ENCODE assay signal across 9 cellular contexts in genomic region chr13:95296326-95296939, GRCh38. TPM values are rescaled to one million over a fixed set of nuclear protein-coding genes. Genes with fewer than 3 reads are reported as not detected.
DNase-seq lines count a peak whose midpoint lies in the region; ATAC-seq and TF ChIP-seq lines count a peak whose summit lies in the region.
"Had no signal": no experiment of that assay in that cellular context is flagged by ENCODE, and none has a peak within 500 bp of the region (broad histone marks: within the 10 kb centered on the region; RNA-seq: fewer than 3 reads in every experiment).

No MANE protein-coding gene starts in this region.

- H3K4me3 ChIP-seq in heart left ventricle (no peak overlapping the region), testis (no peak overlapping the region)

- no peak overlapping the region for H3K27ac Mint-ChIP-seq in CD4-positive, alpha-beta T cell
- H3K27ac Mint-ChIP-seq: IgD-negative memory B cell had no signal

- peak; percentile 53 for TF ChIP-seq CTCF in CD4-positive, alpha-beta T cell (IDR thresholded peaks at IDR 0.05)
- TF ChIP-seq CTCF in heart left ventricle (IDR thresholded peaks at IDR 0.05) (peak; percentile 45 to 72 (median 59)), testis (IDR thresholded peaks at IDR 0.05) (peak; percentile 30 to 56 (median 50))

- POLR2A ChIA-PET in CD4-positive, alpha-beta T cell (lab: Charles Lee) = interaction anchor here (0.7 kb wide), 1 partner anchor 20 kb away, joined by 3 read pairs; no protein-coding TSS in a partner anchor
- POLR2A ChIA-PET in HEK293T (lab: Yijun Ruan, JAX) = no interaction called here

- CTCF ChIA-PET in CD4-positive, alpha-beta T cell (lab: Charles Lee) = interaction anchor here (1.0 to 1.7 kb wide), 3 partner anchors 84 to 108 kb away, joined by 3 to 6 read pairs (median 4); no protein-coding TSS in a partner anchor
- CTCF ChIA-PET in HEK293T (lab: Yijun Ruan, JAX) = interaction anchor here (0.8 to 1.5 kb wide), 7 partner anchors 11 to 181 kb away, joined by 3 to 7 read pairs (median 6); no protein-coding TSS in a partner anchor

- TF ChIP-seq POLR2A in heart left ventricle (IDR thresholded peaks at IDR 0.05) (no peak), testis (IDR thresholded peaks at IDR 0.05) (no peak)

- H3K4me1 Mint-ChIP-seq in CD4-positive, alpha-beta T cell (ENCODE audit: low read depth) = peaks cover 16% of the 10 kb centered on the region

- DNase-seq in CD4-positive, alpha-beta T cell = peak in 2 of 10 experiments; percentile 3 to 15
- DNase-seq in HEK293T (ENCODE audit: extremely low spot score) = peak; percentile 39
- peak; percentile 23 to 36 for DNase-seq in activated CD4-positive, alpha-beta T cell treated with anti-CD3 and anti-CD28 coated beads, Interleukin-2, amount 50 U/mL, for 48 hours
- DNase-seq in heart left ventricle = peak in 4 of 5 donors; percentile 28 to 41 (median 34)
- DNase-seq in testis = peak; percentile 71
- no peak for DNase-seq in NCI-H187 treated with DMSO at 0.1 percent for 48 hours (lab: John Stamatoyannopoulos, UW)

- no peaks in the 10 kb centered on the region for H3K9me3 ChIP-seq in CD4-positive, alpha-beta T cell (ENCODE audit: control insufficient read depth, low read length)
- no peaks in the 10 kb centered on the region for H3K9me3 ChIP-seq in heart left ventricle
- H3K9me3 ChIP-seq in testis = no peaks in the 10 kb centered on the region

- H3K27me3 Mint-ChIP-seq in CD4-positive, alpha-beta T cell = no peaks in the 10 kb centered on the region
- H3K27me3 Mint-ChIP-seq: IgD-negative memory B cell had no signal

- WGBS in heart left ventricle, 4 donors = 36 to 39% (median 38%) methylated on average over 4 of the region's 4 CpGs
- 47 to 49% methylated on average over 4 of the region's 4 CpGs for WGBS in testis, 2 donors

- intact Hi-C loops in CD4-positive, alpha-beta T cell (cut with DNase I, micrococcal nuclease) = loop anchor here in 1 of 2 experiments (1.0 to 2.0 kb wide), 2 partner anchors 84 to 108 kb away; no protein-coding TSS in a partner anchor
- intact Hi-C loops in heart left ventricle (cut with DNase I) (loop anchor here in 8 of 10 donors (2.0 to 10.0 kb wide), 5 partner anchors 84 to 106 kb away; no protein-coding TSS in a partner anchor), testis (cut with DNase I; ENCODE audit: low total_unique reads) (no loop called here)

- no peaks in the 10 kb centered on the region for H3K9me3 Mint-ChIP-seq in CD4-positive, alpha-beta T cell
- H3K9me3 Mint-ChIP-seq: IgD-negative memory B cell had no signal

- H3K27me3 ChIP-seq in CD4-positive, alpha-beta T cell (ENCODE audit: control insufficient read depth, insufficient read depth, low read length) = no peaks in the 10 kb centered on the region
- no peaks in the 10 kb centered on the region for H3K27me3 ChIP-seq in heart left ventricle
- H3K27me3 ChIP-seq in testis = no peaks in the 10 kb centered on the region

- H3K36me3 ChIP-seq in heart left ventricle = no peaks in the 10 kb centered on the region
- H3K36me3 ChIP-seq in testis (ENCODE audit: low read depth, missing control alignments) = no peaks in the 10 kb centered on the region

- no peak for ATAC-seq in CD4-positive, alpha-beta T cell (ENCODE audit: poor library complexity)
- peak in 3 of 4 donors; percentile 54 to 73 (median 68) for ATAC-seq in heart left ventricle
- no peak for ATAC-seq in HG02840 (IDR thresholded peaks at IDR 0.05; ENCODE audit: low FRiP score, unreplicated experiment)
- no peak for ATAC-seq in HG02610 (IDR thresholded peaks at IDR 0.05; ENCODE audit: unreplicated experiment)

- peaks cover 0 to 29% (median 7%) of the 10 kb centered on the region in 12 donors for H3K4me1 ChIP-seq in heart left ventricle
- H3K4me1 ChIP-seq in testis = no peaks in the 10 kb centered on the region

- no peak overlapping the region for H3K27ac ChIP-seq in CD4-positive, alpha-beta T cell (ENCODE audit: low read depth, low read length)
- no peak overlapping the region for H3K27ac ChIP-seq in heart left ventricle
- H3K27ac ChIP-seq in testis = no peak overlapping the region

- H3K4me3 Mint-ChIP-seq in CD4-positive, alpha-beta T cell = no peak overlapping the region

- H3K36me3 Mint-ChIP-seq in CD4-positive, alpha-beta T cell (ENCODE audit: low read depth) = peaks cover 13% of the 10 kb centered on the region

TF ChIP-seq in HEK293T, 16 proteins besides CTCF, POLR2A, EP300 and RAD21:
- TF ChIP-seq NFRKB (IDR thresholded peaks at IDR 0.05) (no peak), ELF4 (IDR thresholded peaks at IDR 0.05) (no peak), HDGF (IDR thresholded peaks at IDR 0.05; ENCODE audit: borderline replicate concordance) (no peak), LEF1 (IDR thresholded peaks at IDR 0.05; ENCODE audit: borderline replicate concordance) (no peak), FOXA1 (IDR thresholded peaks at IDR 0.05) (no peak), SUZ12 (IDR thresholded peaks at IDR 0.05) (no peak), PKNOX1 (IDR thresholded peaks at IDR 0.05) (no peak), TARDBP (IDR thresholded peaks at IDR 0.05) (no peak), FOXM1 (IDR thresholded peaks at IDR 0.05; ENCODE audit: borderline replicate concordance) (no peak), CTBP1 (IDR thresholded peaks at IDR 0.05; ENCODE audit: borderline replicate concordance) (no peak), ARNT (IDR thresholded peaks at IDR 0.05) (no peak), ZNF384 (IDR thresholded peaks at IDR 0.05) (no peak)

RNA-seq across cellular contexts. Expression of gene ABCC4, which starts 4.8 kb away (rescaled TPM):
- total RNA-seq in CD4-positive, alpha-beta T cell = 1 to 10 TPM; 4.0 to 4.4 TPM
- 1 to 10 TPM; 2.5 to 9.0 (median 5.5) TPM for total RNA-seq in heart left ventricle
- 1 to 10 TPM in 1 of 2 donors, under 1 TPM in 1; 0.69 to 2.3 TPM for polyA plus RNA-seq in heart left ventricle
- 10 to 100 TPM; 14.9 to 23.5 TPM for total RNA-seq in testis
- 11.0 TPM for polyA plus RNA-seq in testis (ENCODE audit: insufficient read depth, low read depth, low replicate concordance)

Comparison
In these comparisons a context has a peak if more than half of its experiments do, and no peak if none do; other contexts are left out.
1. ATAC-seq: peak in heart left ventricle (3 of 4); none in CD4-positive, alpha-beta T cell (single experiment), HG02840 (single experiment) and HG02610 (single experiment).
2. Peak in every context shown above with its lines, with median percentiles within 50 percentile points of each other: CTCF ChIP-seq.